In genomic region chr1:8987881-8988617, GRCh38 we compare ENCODE assay signal across 8 cellular contexts. TPM values are rescaled to one million over a fixed set of nuclear protein-coding genes. Genes with fewer than 3 reads are reported as not detected.
A peak's percentile ranks its signal among the peaks of the same experiment; 100 is the strongest.
DNase-seq lines count a peak whose midpoint lies in the region; ATAC-seq and TF ChIP-seq lines count a peak whose summit lies in the region.

No MANE protein-coding gene starts in this region.

- H3K4me3 ChIP-seq in WERI-Rb-1 (ENCODE audit: low read depth, low read length): no peak overlapping the region
- no peak overlapping the region for H3K4me3 ChIP-seq in kidney epithelial cell (ENCODE audit: low read depth, low read length)

- DNase-seq in D341Med (ENCODE audit: low spot score) (peak; percentile 74), HuH-7 (ENCODE audit: low spot score) (peak; percentile 42), WERI-Rb-1 (peak; percentile 57), T47D (ENCODE audit: low read depth in 1 of 2, low spot score in 1 of 2) (peak; percentile 28 to 31), kidney epithelial cell (ENCODE audit: low read depth) (no peak)
- DNase-seq in stimulated activated CD4-positive, alpha-beta T cell treated with anti-CD3 and anti-CD28 coated beads, Interleukin-2, amount 100 ng/mL, for 4 hours (ENCODE audit: low read depth): peak; percentile 48

- ATAC-seq in HG03025 (IDR thresholded peaks at IDR 0.05; ENCODE audit: low FRiP score, unreplicated experiment) (no peak), HG03469 (IDR thresholded peaks at IDR 0.05; ENCODE audit: unreplicated experiment) (no peak)

- no peak overlapping the region for H3K27ac ChIP-seq in WERI-Rb-1

- H3K9me3 ChIP-seq in WERI-Rb-1 (ENCODE audit: severe bottlenecking): no peaks in the 10 kb centered on the region

- H3K36me3 ChIP-seq in WERI-Rb-1 (no peaks in the 10 kb centered on the region), kidney epithelial cell (ENCODE audit: control insufficient read depth, insufficient read depth, low read length) (no peaks in the 10 kb centered on the region)

- in situ Hi-C loops in T47D (cut with HindIII; ENCODE audit: low pct_unique_long_range_greater_than_20kb, low sequenced_read_pairs): no loop called here

- peak; percentile 87 for TF ChIP-seq CTCF in WERI-Rb-1 (IDR thresholded peaks at IDR 0.05; ENCODE audit: low read depth, low read length)
- peak; percentile 97 for TF ChIP-seq CTCF in kidney epithelial cell (IDR thresholded peaks at IDR 0.05; ENCODE audit: insufficient read depth, low read length, poor library complexity, severe bottlenecking)

- H3K27me3 ChIP-seq in WERI-Rb-1 (ENCODE audit: insufficient read depth, low read depth, severe bottlenecking) (no peaks in the 10 kb centered on the region), kidney epithelial cell (ENCODE audit: control insufficient read depth, insufficient read depth, low read length) (no peaks in the 10 kb centered on the region)

RNA-seq across cellular contexts. Expression of gene SLC2A7, which starts 38.2 kb away (rescaled TPM):
- not detected in 2 replicates for total RNA-seq in kidney epithelial cell

RNA-seq across cellular contexts. Expression of gene CA6, which starts 42.4 kb away (rescaled TPM):
- total RNA-seq in kidney epithelial cell: not detected in 2 replicates
